Comparison of ENCODE assay signal across 30 cellular contexts in the genomic region with DNA sequence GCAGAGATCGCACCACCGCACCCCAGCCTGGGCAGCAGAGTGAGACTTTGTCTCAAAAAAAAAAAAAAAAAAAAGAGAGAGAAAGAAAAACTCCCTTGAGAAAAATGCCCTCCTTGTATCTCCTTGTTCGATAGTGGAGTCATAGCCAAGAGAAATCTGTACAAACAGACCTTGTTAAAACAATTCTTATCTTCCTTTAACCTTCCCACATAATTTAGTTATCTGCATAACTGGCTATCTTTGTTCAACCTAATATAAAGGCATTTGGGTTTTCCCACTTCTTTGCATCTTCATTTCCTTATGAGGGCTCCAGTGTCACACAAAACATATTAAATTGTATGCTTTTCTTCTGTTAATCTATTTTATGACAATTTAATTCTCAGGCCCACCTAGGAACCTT.
"Had no signal": no experiment of that assay in that cellular context is flagged by ENCODE, and none has a peak within 500 bp of the region (broad histone marks: within the 10 kb centered on the region; RNA-seq: fewer than 3 reads in every experiment).

No MANE protein-coding gene starts in this region.

- H3K36me3 Mint-ChIP-seq: activated CD4-positive, alpha-beta memory T cell treated with anti-CD3 and anti-CD28 coated beads for 36 hours; activated CD8-positive, alpha-beta memory T cell treated with anti-CD3 and anti-CD28 coated beads, Interleukin-2, amount 10 ng/mL, durations not matched to agents 7 days and 5 days; activated naive CD4-positive, alpha-beta T cell treated with anti-CD3 and anti-CD28 coated beads, Interleukin-2, amount 50 U/mL, for 24 hours; activated naive CD8-positive, alpha-beta T cell treated with anti-CD3 and anti-CD28 coated beads for 36 hours had no signal

- H3K4me3 Mint-ChIP-seq: activated CD4-positive, alpha-beta memory T cell treated with anti-CD3 and anti-CD28 coated beads for 36 hours; activated CD4-positive, alpha-beta T cell treated with anti-CD3 and anti-CD28 coated beads for 36 hours; activated CD4-positive, alpha-beta T cell treated with anti-CD3 and anti-CD28 coated beads, Interleukin-2, amount 10 ng/mL, durations not matched to agents 24 days and 14 days; activated CD8-positive, alpha-beta memory T cell treated with anti-CD3 and anti-CD28 coated beads, Interleukin-2, amount 10 ng/mL, durations not matched to agents 7 days and 5 days; activated CD8-positive, alpha-beta T cell treated with anti-CD3 and anti-CD28 coated beads, Interleukin-2, amount 10 ng/mL, durations not matched to agents 7 days and 5 days; activated naive CD4-positive, alpha-beta T cell treated with anti-CD3 and anti-CD28 coated beads for 36 hours; activated naive CD4-positive, alpha-beta T cell treated with anti-CD3 and anti-CD28 coated beads, Interleukin-2, amount 50 U/mL, for 24 hours; activated naive CD8-positive, alpha-beta T cell treated with anti-CD3 and anti-CD28 coated beads for 36 hours; activated naive CD8-positive, alpha-beta T cell treated with anti-CD3 and anti-CD28 coated beads, Interleukin-2, amount 50 U/mL, for 24 hours; activated T-helper 1 cell treated with anti-CD3 and anti-CD28 coated beads, Interleukin-12 subunit alpha, Interleukin-12 subunit beta, Interleukin-2, Interleukin-4 antibody, amounts not matched to agents 30 ng/mL and 10 ng/mL and 1 ng/mL, durations not matched to agents 14 hours and 24 hours and 36 hours had no signal

- H3K9me3 ChIP-seq: adrenal gland, body of pancreas, esophagus squamous epithelium, gastroesophageal sphincter had no signal

- H3K27ac ChIP-seq: adrenal gland, body of pancreas, epithelial cell of prostate, esophagus squamous epithelium, gastroesophageal sphincter had no signal

- H3K27ac Mint-ChIP-seq: activated CD4-positive, alpha-beta memory T cell treated with anti-CD3 and anti-CD28 coated beads for 36 hours; activated CD4-positive, alpha-beta T cell treated with anti-CD3 and anti-CD28 coated beads for 36 hours; activated CD4-positive, alpha-beta T cell treated with anti-CD3 and anti-CD28 coated beads, Interleukin-2, amount 10 ng/mL, durations not matched to agents 24 days and 14 days; activated CD8-positive, alpha-beta memory T cell treated with anti-CD3 and anti-CD28 coated beads, Interleukin-2, amount 10 ng/mL, durations not matched to agents 7 days and 5 days; activated CD8-positive, alpha-beta T cell treated with anti-CD3 and anti-CD28 coated beads, Interleukin-2, amount 10 ng/mL, durations not matched to agents 7 days and 5 days; activated naive CD4-positive, alpha-beta T cell treated with anti-CD3 and anti-CD28 coated beads for 36 hours; activated naive CD4-positive, alpha-beta T cell treated with anti-CD3 and anti-CD28 coated beads, Interleukin-2, amount 50 U/mL, for 24 hours; activated naive CD8-positive, alpha-beta T cell treated with anti-CD3 and anti-CD28 coated beads for 36 hours; activated naive CD8-positive, alpha-beta T cell treated with anti-CD3 and anti-CD28 coated beads, Interleukin-2, amount 50 U/mL, for 24 hours; activated T-helper 1 cell treated with anti-CD3 and anti-CD28 coated beads, Interleukin-12 subunit alpha, Interleukin-12 subunit beta, Interleukin-2, Interleukin-4 antibody, amounts not matched to agents 30 ng/mL and 10 ng/mL and 1 ng/mL, durations not matched to agents 14 hours and 24 hours and 36 hours; activated T-helper 2 cell treated with anti-CD3 and anti-CD28 coated beads, Interferon-gamma antibody, Interleukin-2, Interleukin-4, amounts not matched to agents 10 μg/mL and 5 μg/mL and 100 μg/mL, durations not matched to agents 14 hours and 24 hours and 36 hours had no signal

- H3K36me3 ChIP-seq: adrenal gland, esophagus squamous epithelium, gastroesophageal sphincter had no signal

- H3K9me3 Mint-ChIP-seq: activated CD4-positive, alpha-beta memory T cell treated with anti-CD3 and anti-CD28 coated beads for 36 hours; activated CD4-positive, alpha-beta T cell treated with anti-CD3 and anti-CD28 coated beads, Interleukin-2, amount 10 ng/mL, durations not matched to agents 24 days and 14 days; activated naive CD4-positive, alpha-beta T cell treated with anti-CD3 and anti-CD28 coated beads for 36 hours; activated naive CD4-positive, alpha-beta T cell treated with anti-CD3 and anti-CD28 coated beads, Interleukin-2, amount 50 U/mL, for 24 hours; activated naive CD8-positive, alpha-beta T cell treated with anti-CD3 and anti-CD28 coated beads for 36 hours; activated naive CD8-positive, alpha-beta T cell treated with anti-CD3 and anti-CD28 coated beads, Interleukin-2, amount 50 U/mL, for 24 hours; activated T-helper 1 cell treated with anti-CD3 and anti-CD28 coated beads, Interleukin-12 subunit alpha, Interleukin-12 subunit beta, Interleukin-2, Interleukin-4 antibody, amounts not matched to agents 30 ng/mL and 10 ng/mL and 1 ng/mL, durations not matched to agents 14 hours and 24 hours and 36 hours; activated T-helper 2 cell treated with anti-CD3 and anti-CD28 coated beads, Interferon-gamma antibody, Interleukin-2, Interleukin-4, amounts not matched to agents 10 μg/mL and 5 μg/mL and 100 μg/mL, durations not matched to agents 14 hours and 24 hours and 36 hours had no signal

- H3K4me1 ChIP-seq: adrenal gland, body of pancreas, gastroesophageal sphincter had no signal

- ATAC-seq: activated CD4-positive, alpha-beta T cell treated with anti-CD3 and anti-CD28 coated beads for 36 hours; activated CD8-positive, alpha-beta memory T cell treated with anti-CD3 and anti-CD28 coated beads, Interleukin-2, amount 10 ng/mL, durations not matched to agents 7 days and 5 days; activated CD8-positive, alpha-beta T cell treated with anti-CD3 and anti-CD28 coated beads, Interleukin-2, amount 10 ng/mL, durations not matched to agents 7 days and 5 days; activated naive CD8-positive, alpha-beta T cell treated with anti-CD3 and anti-CD28 coated beads, Interleukin-2, amount 50 U/mL, for 24 hours; body of pancreas; gastroesophageal sphincter had no signal

- DNase-seq: activated CD4-positive, alpha-beta memory T cell treated with anti-CD3 and anti-CD28 coated beads for 36 hours; activated CD4-positive, alpha-beta T cell treated with anti-CD3 and anti-CD28 coated beads for 36 hours; activated CD4-positive, alpha-beta T cell treated with anti-CD3 and anti-CD28 coated beads, Interleukin-2, amount 10 ng/mL, durations not matched to agents 24 days and 14 days; activated CD4-positive, CD25-positive, alpha-beta regulatory T cell; activated CD4-positive, CD25-positive, alpha-beta regulatory T cell treated with anti-CD3 and anti-CD28 coated beads, Interleukin-2, amount 50 U/mL, for 72 hours; activated CD8-positive, alpha-beta memory T cell treated with anti-CD3 and anti-CD28 coated beads, Interleukin-2, amount 10 ng/mL, durations not matched to agents 7 days and 5 days; activated CD8-positive, alpha-beta memory T cell treated with anti-CD3 and anti-CD28 coated beads, Interleukin-2, amount 50 U/mL, for 4 hours; activated CD8-positive, alpha-beta T cell treated with anti-CD3 and anti-CD28 coated beads, Interleukin-2, amount 10 ng/mL, durations not matched to agents 7 days and 5 days; activated effector memory CD4-positive, alpha-beta T cell treated with anti-CD3 and anti-CD28 coated beads, Interleukin-2, amount 50 U/mL, for 16 hours; activated naive CD4-positive, alpha-beta T cell treated with anti-CD3 and anti-CD28 coated beads for 36 hours; activated naive CD8-positive, alpha-beta T cell treated with anti-CD3 and anti-CD28 coated beads for 36 hours; activated naive CD8-positive, alpha-beta T cell treated with anti-CD3 and anti-CD28 coated beads, Interleukin-2, amount 50 U/mL, for 24 hours; activated T-cell treated with anti-CD3 and anti-CD28 coated beads, Interleukin-2, amount 50 U/mL, for 1 hour; activated T-cell treated with anti-CD3 and anti-CD28 coated beads, Interleukin-2, amount 50 U/mL, for 48 hours; adrenal gland; amygdala; aorta; body of pancreas; caudate nucleus; cortex of kidney; dermis blood vessel endothelial cell; effector CD8-positive, alpha-beta T cell; esophagus squamous epithelium; foreskin melanocyte; T-helper 2 cell had no signal

- H3K4me3 ChIP-seq: adrenal gland, body of pancreas, esophagus squamous epithelium, gastroesophageal sphincter had no signal

- H3K4me1 Mint-ChIP-seq: activated CD4-positive, alpha-beta T cell treated with anti-CD3 and anti-CD28 coated beads for 36 hours; activated naive CD4-positive, alpha-beta T cell treated with anti-CD3 and anti-CD28 coated beads, Interleukin-2, amount 50 U/mL, for 24 hours had no signal

- H3K27me3 ChIP-seq: body of pancreas had no signal
